In genomic region chr9:110426052-110426709, GRCh38 we compare ENCODE assay signal across 15 cellular contexts.
DNase-seq lines count a peak whose midpoint lies in the region; ATAC-seq and TF ChIP-seq lines count a peak whose summit lies in the region.
"Had no signal": no experiment of that assay in that cellular context is flagged by ENCODE, and none has a peak within 500 bp of the region (broad histone marks: within the 10 kb centered on the region; RNA-seq: fewer than 3 reads in every experiment).

No MANE protein-coding gene starts in this region.

- no peaks in the 10 kb centered on the region for H3K4me1 Mint-ChIP-seq in HFFc6 (ENCODE audit: low read depth)
- no peaks in the 10 kb centered on the region for H3K4me1 Mint-ChIP-seq in activated CD4-positive, alpha-beta memory T cell treated with anti-CD3 and anti-CD28 coated beads, Interleukin-2, amount 10 ng/mL, durations not matched to agents 7 days and 5 days
- peaks cover 0 to 3% of the 10 kb centered on the region in 2 donors for H3K4me1 Mint-ChIP-seq in stimulated activated naive B cell treated with anti-CD40 and anti-IgM and Interleukin-4, amounts not matched to agents 10 μg/mL and 1 μg/mL and 100 μg/mL, for 72 hours

- H3K27me3 ChIP-seq in kidney epithelial cell (ENCODE audit: control insufficient read depth, insufficient read depth, low read length) = no peaks in the 10 kb centered on the region
- H3K27me3 ChIP-seq in stomach = no peaks in the 10 kb centered on the region

- CTCF ChIA-PET in activated CD4-positive, alpha-beta memory T cell treated with anti-CD3 and anti-CD28 coated beads, Interleukin-2, amount 10 ng/mL, durations not matched to agents 7 days and 5 days (lab: Charles Lee) = no interaction called here

- no peak for TF ChIP-seq POLR2A in stomach (IDR thresholded peaks at IDR 0.05)

- intact Hi-C loops in stomach (cut with DNase I; ENCODE audit: low total_unique reads) = no loop called here

- TF ChIP-seq CTCF in AG09319 (IDR thresholded peaks at IDR 0.05; ENCODE audit: low read depth, low read length) = peak; percentile 31
- peak; percentile 79 for TF ChIP-seq CTCF in HFFc6 (IDR thresholded peaks at IDR 0.05)
- TF ChIP-seq CTCF in kidney epithelial cell (IDR thresholded peaks at IDR 0.05; ENCODE audit: insufficient read depth, low read length, poor library complexity, severe bottlenecking) = peak; percentile 46
- TF ChIP-seq CTCF in stomach (IDR thresholded peaks at IDR 0.05) = peak in 2 of 7 experiments; percentile 14 to 21

- H3K4me3 ChIP-seq in kidney epithelial cell (ENCODE audit: low read depth, low read length) (no peak overlapping the region), stomach (no peak overlapping the region)
- H3K4me3 ChIP-seq: lung, skin epidermis had no signal

- no peak overlapping the region for H3K27ac Mint-ChIP-seq in HFFc6
- no peak overlapping the region for H3K27ac Mint-ChIP-seq in activated CD4-positive, alpha-beta memory T cell treated with anti-CD3 and anti-CD28 coated beads, Interleukin-2, amount 10 ng/mL, durations not matched to agents 7 days and 5 days
- H3K27ac Mint-ChIP-seq in stimulated activated naive B cell treated with anti-CD40 and anti-IgM and Interleukin-4, amounts not matched to agents 10 μg/mL and 1 μg/mL and 100 μg/mL, for 72 hours = no peak overlapping the region
- H3K27ac Mint-ChIP-seq: activated naive CD8-positive, alpha-beta T cell had no signal

- no peak overlapping the region for H3K27ac ChIP-seq in stomach
- H3K27ac ChIP-seq: HL-60, skin epidermis had no signal

- WGBS in stomach, 5 donors = 62 to 76% (median 70%) methylated on average over 2 of the region's 2 CpGs

- no peak for ATAC-seq in stimulated activated naive B cell treated with anti-CD40 and anti-IgM and Interleukin-4, amounts not matched to agents 10 μg/mL and 1 μg/mL and 100 μg/mL, for 72 hours (replicated peaks)
- ATAC-seq: esophagus mucosa had no signal

- H3K36me3 ChIP-seq in kidney epithelial cell (ENCODE audit: control insufficient read depth, insufficient read depth, low read length) (no peaks in the 10 kb centered on the region), stomach (peaks cover 0 to 10% (median 0%) of the 10 kb centered on the region in 4 donors)

- TF ChIP-seq EP300 in stomach (IDR thresholded peaks at IDR 0.05) = no peak

- H3K27me3 Mint-ChIP-seq in HFFc6 (ENCODE audit: insufficient read depth) = no peaks in the 10 kb centered on the region; the same call in 1 of the 2 replicates
- H3K27me3 Mint-ChIP-seq in activated CD4-positive, alpha-beta memory T cell treated with anti-CD3 and anti-CD28 coated beads, Interleukin-2, amount 10 ng/mL, durations not matched to agents 7 days and 5 days = no peaks in the 10 kb centered on the region
- H3K27me3 Mint-ChIP-seq in stimulated activated naive B cell treated with anti-CD40 and anti-IgM and Interleukin-4, amounts not matched to agents 10 μg/mL and 1 μg/mL and 100 μg/mL, for 72 hours = peaks cover 0 to 3% of the 10 kb centered on the region in 2 donors
- H3K27me3 Mint-ChIP-seq: activated naive CD8-positive, alpha-beta T cell had no signal

- H3K4me1 ChIP-seq in stomach = no peaks in the 10 kb centered on the region

- POLR2A ChIA-PET in activated CD4-positive, alpha-beta memory T cell treated with anti-CD3 and anti-CD28 coated beads, Interleukin-2, amount 10 ng/mL, durations not matched to agents 7 days and 5 days (lab: Charles Lee) = no interaction called here

- H3K9me3 ChIP-seq in stomach = no peaks in the 10 kb centered on the region

- no peaks in the 10 kb centered on the region for H3K9me3 Mint-ChIP-seq in HFFc6
- no peaks in the 10 kb centered on the region for H3K9me3 Mint-ChIP-seq in activated CD4-positive, alpha-beta memory T cell treated with anti-CD3 and anti-CD28 coated beads, Interleukin-2, amount 10 ng/mL, durations not matched to agents 7 days and 5 days
- no peaks in the 10 kb centered on the region for H3K9me3 Mint-ChIP-seq in stimulated activated naive B cell treated with anti-CD40 and anti-IgM and Interleukin-4, amounts not matched to agents 10 μg/mL and 1 μg/mL and 100 μg/mL, for 72 hours

- H3K36me3 Mint-ChIP-seq in HFFc6 (ENCODE audit: low read depth) = no peaks in the 10 kb centered on the region
- H3K36me3 Mint-ChIP-seq in activated CD4-positive, alpha-beta memory T cell treated with anti-CD3 and anti-CD28 coated beads, Interleukin-2, amount 10 ng/mL, durations not matched to agents 7 days and 5 days (ENCODE audit: low read depth) = no peaks in the 10 kb centered on the region
- no peaks in the 10 kb centered on the region for H3K36me3 Mint-ChIP-seq in stimulated activated naive B cell treated with anti-CD40 and anti-IgM and Interleukin-4, amounts not matched to agents 10 μg/mL and 1 μg/mL and 100 μg/mL, for 72 hours
- H3K36me3 Mint-ChIP-seq: activated naive CD8-positive, alpha-beta T cell had no signal

- DNase-seq in AG09319 (ENCODE audit: extremely low read depth, low read depth) (no peak), HFFc6 (peak; percentile 33), amniotic epithelial cell (ENCODE audit: low read depth) (peak; percentile 46), kidney epithelial cell (ENCODE audit: low read depth) (no peak), stomach (no peak), OCI-M2 (lab: John Stamatoyannopoulos, UW; ENCODE audit: unreplicated experiment) (no peak)
- DNase-seq in activated CD4-positive, alpha-beta memory T cell treated with anti-CD3 and anti-CD28 coated beads, Interleukin-2, amount 10 ng/mL, durations not matched to agents 7 days and 5 days = no peak
- DNase-seq in stimulated activated naive B cell treated with anti-CD40 and anti-IgM and Interleukin-4, amounts not matched to agents 10 μg/mL and 1 μg/mL and 100 μg/mL, for 72 hours = no peak
- DNase-seq: activated CD4-positive, alpha-beta T cell treated with anti-CD3 and anti-CD28 coated beads, Interleukin-2, amount 50 U/mL, for 48 hours; NCI-H2081 treated with DMSO at 0.1 percent for 48 hours had no signal

- H3K4me3 Mint-ChIP-seq in HFFc6 = no peak overlapping the region
- H3K4me3 Mint-ChIP-seq in activated CD4-positive, alpha-beta memory T cell treated with anti-CD3 and anti-CD28 coated beads, Interleukin-2, amount 10 ng/mL, durations not matched to agents 7 days and 5 days = no peak overlapping the region
- no peak overlapping the region for H3K4me3 Mint-ChIP-seq in stimulated activated naive B cell treated with anti-CD40 and anti-IgM and Interleukin-4, amounts not matched to agents 10 μg/mL and 1 μg/mL and 100 μg/mL, for 72 hours
- H3K4me3 Mint-ChIP-seq: activated naive CD8-positive, alpha-beta T cell had no signal

Comparison
In these comparisons a context has a peak if more than half of its experiments do, and no peak if none do; other contexts are left out.
1. DNase-seq: peak in HFFc6 (single experiment) and amniotic epithelial cell (single experiment); none in AG09319 (single experiment), kidney epithelial cell (single experiment), activated CD4-positive, alpha-beta memory T cell treated with anti-CD3 and anti-CD28 coated beads, Interleukin-2, amount 10 ng/mL, durations not matched to agents 7 days and 5 days (single experiment), stomach (single experiment), stimulated activated naive B cell treated with anti-CD40 and anti-IgM and Interleukin-4, amounts not matched to agents 10 μg/mL and 1 μg/mL and 100 μg/mL, for 72 hours (single experiment) and OCI-M2 (single experiment).